ENCODE assay signal across 9 cellular contexts in the genomic region with DNA sequence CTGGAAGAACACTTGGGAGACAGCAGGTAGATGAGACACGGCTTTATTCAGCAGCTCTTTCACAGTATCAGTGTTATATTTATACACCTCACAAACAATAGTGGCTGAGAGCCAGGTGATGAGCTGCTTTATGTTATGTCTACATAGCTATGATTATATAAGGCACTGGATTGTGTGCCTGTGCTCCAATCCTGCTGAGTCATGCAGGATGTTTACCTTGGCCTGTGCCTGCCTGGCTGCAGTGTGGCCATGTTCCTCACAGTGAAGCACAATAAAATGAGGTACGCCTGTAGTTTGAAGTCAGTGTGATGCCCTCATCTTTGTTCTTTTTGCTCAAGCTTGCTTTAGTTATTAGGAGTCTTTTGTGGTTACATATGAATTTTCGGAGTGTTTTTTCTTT. TPM values are rescaled to one million over a fixed set of nuclear protein-coding genes. Genes with fewer than 3 reads are reported as not detected.
A peak's percentile ranks its signal among the peaks of the same experiment; 100 is the strongest.
DNase-seq lines count a peak whose midpoint lies in the region; ATAC-seq and TF ChIP-seq lines count a peak whose summit lies in the region.
"Had no signal": no experiment of that assay in that cellular context is flagged by ENCODE, and none has a peak within 500 bp of the region (broad histone marks: within the 10 kb centered on the region; RNA-seq: fewer than 3 reads in every experiment).

No MANE protein-coding gene starts in this region.

- H3K4me2 ChIP-seq in neuronal stem cell (ENCODE audit: insufficient read depth, low read length, poor library complexity, severe bottlenecking), result no peak overlapping the region

- H3K27ac ChIP-seq in skin epidermis (peak overlapping the region in 12 of 21 experiments; percentile 38 to 89 (median 69)), neuronal stem cell (replicated peaks; ENCODE audit: low read length) (no peak overlapping the region)

- DNase-seq in HPDE6-E6E7 (ENCODE audit: extremely low spot score) (peak; percentile 60), RKO (ENCODE audit: low spot score) (peak; percentile 23), fibroblast of mammary gland (ENCODE audit: low read depth) (peak; percentile 83), Ammon's horn (ENCODE audit: low spot score) (no peak), neuronal stem cell (ENCODE audit: low spot score) (no peak), cerebellar cortex (ENCODE audit: low spot score) (no peak)
- DNase-seq: substantia nigra had no signal

- H3K4me3 ChIP-seq in fibroblast of mammary gland (ENCODE audit: control insufficient read depth, low read depth, low read length) (no peak overlapping the region), skin epidermis (no peak overlapping the region), neuronal stem cell (ENCODE audit: low read length in 2 of 2) (no peak overlapping the region)

- H3K4me1 ChIP-seq in neuronal stem cell (ENCODE audit: control insufficient read depth in 2 of 2, insufficient read depth in 1 of 2, low read depth in 1 of 2, low read length in 2 of 2), result no peaks in the 10 kb centered on the region

- H3K9ac ChIP-seq in neuronal stem cell (ENCODE audit: low read depth, low read length, poor library complexity), result no peak overlapping the region

- no peak overlapping the region for H2BK12ac ChIP-seq in neuronal stem cell (ENCODE audit: low read length)

- H2AK5ac ChIP-seq in neuronal stem cell (ENCODE audit: low read depth, low read length), result no peak overlapping the region

- no peak overlapping the region for H4K8ac ChIP-seq in neuronal stem cell (ENCODE audit: low read depth, low read length)

- no peak for TF ChIP-seq CTCF in fibroblast of mammary gland (conservative IDR thresholded peaks at IDR 0.05; ENCODE audit: control insufficient read depth, insufficient read depth, low read depth, low read length)

- H3K14ac ChIP-seq in neuronal stem cell (ENCODE audit: low read length), result no peak overlapping the region

- no peak overlapping the region for H2BK120ac ChIP-seq in neuronal stem cell (ENCODE audit: low read depth, low read length)

- H2BK15ac ChIP-seq in neuronal stem cell (ENCODE audit: low read length), result no peak overlapping the region

- H3K4ac ChIP-seq in neuronal stem cell (ENCODE audit: low read length), result no peak overlapping the region

- no peak overlapping the region for H3K18ac ChIP-seq in neuronal stem cell (ENCODE audit: low read length)

- no peak for ATAC-seq in GM21528 (IDR thresholded peaks at IDR 0.05; ENCODE audit: low FRiP score, unreplicated experiment)

- peaks cover 0 to 4% of the 10 kb centered on the region in 2 donors for H3K9me3 ChIP-seq in neuronal stem cell (replicated peaks in 1 of 2; ENCODE audit: control insufficient read depth in 2 of 2, insufficient read depth in 1 of 2, low read depth in 1 of 2, low read length in 2 of 2)

- no peaks in the 10 kb centered on the region for H3K36me3 ChIP-seq in neuronal stem cell (replicated peaks in 1 of 2; ENCODE audit: control insufficient read depth in 2 of 2, insufficient read depth in 2 of 2, low read length in 2 of 2)

- H3K27me3 ChIP-seq in neuronal stem cell (ENCODE audit: control insufficient read depth in 3 of 3, insufficient read depth in 3 of 3, low read depth in 1 of 3, low read length in 3 of 3), result no peaks in the 10 kb centered on the region

- H3K23ac ChIP-seq in neuronal stem cell (ENCODE audit: low read depth, low read length, poor library complexity), result no peak overlapping the region

- H3K79me1 ChIP-seq in neuronal stem cell (ENCODE audit: low read depth, low read length), result no peaks in the 10 kb centered on the region

- WGBS in neuronal stem cell (ENCODE audit: extremely low coverage in 2 of 2, insufficient read length in 2 of 2, insufficient replicate concordance in 1 of 2), 2 donors, result no CpG with 5 or more reads among the region's 3 CpGs

- H4K91ac ChIP-seq in neuronal stem cell (ENCODE audit: low read depth, low read length, poor library complexity), result no peak overlapping the region

- no peak overlapping the region for H2AFZ ChIP-seq in neuronal stem cell (ENCODE audit: low read length)

- H2BK5ac ChIP-seq in neuronal stem cell (ENCODE audit: low read length), result no peak overlapping the region

RNA-seq across cellular contexts. Expression of gene CXCL13, which starts 31.3 kb away (rescaled TPM):
- 0.07 TPM for polyA plus RNA-seq in neuronal stem cell (2013, experiment 1 of 2)
- 0.07 TPM for polyA plus RNA-seq in neuronal stem cell (2013, experiment 2 of 2)

Comparison
In these comparisons a context has a peak if more than half of its experiments do, and no peak if none do; other contexts are left out.
1. DNase-seq: peak in HPDE6-E6E7 (single experiment), RKO (single experiment) and fibroblast of mammary gland (single experiment); none in Ammon's horn (single experiment), neuronal stem cell (single experiment) and cerebellar cortex (single experiment).